16 cellular contexts compared by ENCODE assay signal in genomic region chr11:75159081-75159953, GRCh38. TPM values are rescaled to one million over a fixed set of nuclear protein-coding genes. Genes with fewer than 3 reads are reported as not detected.
DNase-seq lines count a peak whose midpoint lies in the region; ATAC-seq, FAIRE-seq and TF ChIP-seq lines count a peak whose summit lies in the region.
"Had no signal": no experiment of that assay in that cellular context is flagged by ENCODE, and none has a peak within 500 bp of the region (broad histone marks: within the 10 kb centered on the region; RNA-seq: fewer than 3 reads in every experiment).

No MANE protein-coding gene starts in this region.

- no peak overlapping the region for H2BK5ac ChIP-seq in H9 (ENCODE audit: insufficient read length, low read length)

- H4K8ac ChIP-seq in H9 (replicated peaks; ENCODE audit: insufficient read length, low read depth, low read length), result no peak overlapping the region

- TF ChIP-seq CTCF in H9 (conservative IDR thresholded peaks at IDR 0.05) (peak; percentile 23; the same call in 1 of the 3 replicates), lower lobe of right lung (IDR thresholded peaks at IDR 0.05) (no peak), HFFc6 (IDR thresholded peaks at IDR 0.05) (no peak)

- no peak overlapping the region for H2BK12ac ChIP-seq in H9 (ENCODE audit: insufficient read length, low read depth, low read length)

- peaks cover 5% of the 10 kb centered on the region for H3K9me3 ChIP-seq in H9 (ENCODE audit: control insufficient read depth, low read depth, low read length)
- H3K9me3 ChIP-seq in duodenal mucosa (ENCODE audit: control insufficient read depth in 1 of 2, low read length in 2 of 2), result no peaks in the 10 kb centered on the region
- no peaks in the 10 kb centered on the region for H3K9me3 ChIP-seq in lower lobe of right lung
- peaks cover 0 to 4% (median 0%) of the 10 kb centered on the region in 5 donors for H3K9me3 ChIP-seq in subcutaneous abdominal adipose tissue (ENCODE audit: control insufficient read depth in 5 of 5, low read length in 5 of 5)
- H3K9me3 ChIP-seq: ovary had no signal

- FAIRE-seq in GM12892 (lab: Jason Lieb, UNC), result no peak
- FAIRE-seq: GM12891, TTC549 had no signal

- H3K23ac ChIP-seq in H9 (ENCODE audit: insufficient read length, low read depth, low read length), result no peak overlapping the region

- no peaks in the 10 kb centered on the region for H4K20me1 ChIP-seq in H9 (ENCODE audit: control insufficient read depth, insufficient read depth, insufficient read length)

- H3K23me2 ChIP-seq in H9 (ENCODE audit: insufficient read length, low read depth, low read length, poor library complexity, severe bottlenecking), result no peaks in the 10 kb centered on the region

- H4K91ac ChIP-seq in H9 (ENCODE audit: insufficient read length, low read depth, low read length), result no peak overlapping the region

- H3K27ac Mint-ChIP-seq in H9, result no peak overlapping the region; a peak in 1 of 7 replicates
- H3K27ac Mint-ChIP-seq in HFFc6, result no peak overlapping the region

- no peak overlapping the region for H2BK120ac ChIP-seq in H9 (ENCODE audit: low read depth, low read length, poor library complexity, severe bottlenecking)

- H3K4me1 Mint-ChIP-seq in H9, result peaks cover 8 to 14% of the 10 kb centered on the region in 2 experiments; a peak in 3 of 4 replicates
- peaks cover 10% of the 10 kb centered on the region for H3K4me1 Mint-ChIP-seq in HFFc6 (ENCODE audit: low read depth)

- H2BK15ac ChIP-seq in H9 (ENCODE audit: low read depth, low read length), result no peak overlapping the region

- no peak overlapping the region for H3K4me2 ChIP-seq in H9 (ENCODE audit: insufficient read depth, insufficient read length, low read length)

- no peak overlapping the region for H3K14ac ChIP-seq in H9 (ENCODE audit: insufficient read depth, low read length)

- H2BK20ac ChIP-seq in H9 (ENCODE audit: low read depth, low read length, poor library complexity, severe bottlenecking), result no peak overlapping the region

- H2AK5ac ChIP-seq in H9 (ENCODE audit: insufficient read length, low read length), result no peak overlapping the region

- H3K9me3 Mint-ChIP-seq in H9, result peaks cover 0 to 11% of the 10 kb centered on the region in 2 experiments; a peak in 3 of 5 replicates
- peaks cover 9% of the 10 kb centered on the region; the same call in 1 of the 2 replicates for H3K9me3 Mint-ChIP-seq in HFFc6

- H3K56ac ChIP-seq in H9 (ENCODE audit: insufficient read length, low read depth, low read length), result no peak overlapping the region

- intact Hi-C loops in lower lobe of right lung (cut with DNase I), result no loop called here

- H3K9ac ChIP-seq in H9 (ENCODE audit: extremely low read depth, insufficient read length, low read length) (no peak overlapping the region), duodenal mucosa (ENCODE audit: low read depth in 1 of 2, low read length in 2 of 2) (peak overlapping the region; percentile 53 to 63), subcutaneous abdominal adipose tissue (ENCODE audit: low read length in 5 of 5) (no peak overlapping the region)

- peaks cover 6 to 9% of the 10 kb centered on the region in 2 donors for H3K36me3 ChIP-seq in duodenal mucosa (ENCODE audit: control insufficient read depth in 1 of 2, insufficient read depth in 2 of 2, low read length in 2 of 2)
- peaks cover 32% of the 10 kb centered on the region for H3K36me3 ChIP-seq in lower lobe of right lung
- peaks cover 0 to 18% (median 0%) of the 10 kb centered on the region in 5 donors for H3K36me3 ChIP-seq in subcutaneous abdominal adipose tissue (ENCODE audit: control insufficient read depth in 5 of 5, insufficient read depth in 5 of 5, low read length in 5 of 5)
- H3K36me3 ChIP-seq: ovary had no signal

- no peak overlapping the region for H3K4ac ChIP-seq in H9 (ENCODE audit: low read depth, low read length)

- H3K4me3 Mint-ChIP-seq in H9 (no peak overlapping the region), HFFc6 (no peak overlapping the region)

- H3K27me3 Mint-ChIP-seq in H9 (ENCODE audit: low read depth) (peaks cover 4% of the 10 kb centered on the region), HFFc6 (ENCODE audit: insufficient read depth) (peaks cover 60% of the 10 kb centered on the region)

- no peak overlapping the region for H3T11ph ChIP-seq in H9 (ENCODE audit: low read length)

- peak overlapping the region; percentile 46 to 51 for H3K4me3 ChIP-seq in duodenal mucosa (ENCODE audit: low read depth in 1 of 2, low read length in 2 of 2)
- H3K4me3 ChIP-seq in lower lobe of right lung, result peak overlapping the region; percentile 4
- no peak overlapping the region for H3K4me3 ChIP-seq in subcutaneous abdominal adipose tissue (ENCODE audit: low read depth in 1 of 5, low read length in 5 of 5)
- H3K4me3 ChIP-seq: ovary had no signal

- DNase-seq in H9 (peak; percentile 58), lower lobe of right lung (no peak), GM12892 (ENCODE audit: insufficient read length) (no peak), HFFc6 (no peak), OCI-M2 (lab: John Stamatoyannopoulos, UW; ENCODE audit: unreplicated experiment) (no peak), DMS153 treated with DMSO at 0.1 percent for 48 hours (lab: John Stamatoyannopoulos, UW; ENCODE audit: unreplicated experiment) (no peak)
- DNase-seq: activated gamma-delta T cell treated with Interleukin-2 at 50 U/mL for 16 hours, Karpas-422, NCI-H82, ovary, SHP77 had no signal

- H3K4me1 ChIP-seq in H9 (ENCODE audit: insufficient read depth, low read length) (no peaks in the 10 kb centered on the region), duodenal mucosa (ENCODE audit: control insufficient read depth in 1 of 2, insufficient read depth in 2 of 2, low read length in 2 of 2) (peaks cover 78 to 85% of the 10 kb centered on the region in 2 donors), lower lobe of right lung (peaks cover 75% of the 10 kb centered on the region), subcutaneous abdominal adipose tissue (ENCODE audit: control insufficient read depth in 5 of 5, insufficient read depth in 5 of 5, low read length in 5 of 5) (peaks cover 0 to 63% (median 20%) of the 10 kb centered on the region in 5 donors)

- no peak overlapping the region for H3K18ac ChIP-seq in H9 (ENCODE audit: insufficient read length, low read depth, low read length)

- WGBS in H9 (ENCODE audit: extremely low coverage, insufficient read length, low lambda C conversion rate), result no CpG with 5 or more reads among the region's 19 CpGs

- no peak overlapping the region for H2AFZ ChIP-seq in H9 (ENCODE audit: low read length)

- TF ChIP-seq POLR2A in GM12892 (IDR thresholded peaks at IDR 0.05; ENCODE audit: low read depth, low read length), result no peak

- ATAC-seq in lower lobe of right lung, result no peak

- H3K79me2 ChIP-seq in H9 (ENCODE audit: insufficient read depth, low read length), result no peaks in the 10 kb centered on the region

- H3K36me3 Mint-ChIP-seq in H9 (ENCODE audit: insufficient read depth in 1 of 3, low read depth in 3 of 3), result peaks cover 0 to 4% (median 2%) of the 10 kb centered on the region in 3 experiments; a peak in 2 of 7 replicates
- H3K36me3 Mint-ChIP-seq in HFFc6 (ENCODE audit: low read depth), result no peaks in the 10 kb centered on the region

- H3K27me3 ChIP-seq in H9 (ENCODE audit: insufficient read depth, low read length) (no peaks in the 10 kb centered on the region), duodenal mucosa (ENCODE audit: control insufficient read depth in 1 of 2, insufficient read depth in 2 of 2, low read length in 2 of 2) (no peaks in the 10 kb centered on the region), lower lobe of right lung (ENCODE audit: low read depth) (no peaks in the 10 kb centered on the region), subcutaneous abdominal adipose tissue (ENCODE audit: control insufficient read depth in 5 of 5, insufficient read depth in 4 of 5, low read length in 5 of 5) (no peaks in the 10 kb centered on the region)
- H3K27me3 ChIP-seq: ovary had no signal

- H4K5ac ChIP-seq in H9 (ENCODE audit: insufficient read length, low read depth, low read length), result no peak overlapping the region

- H3K27ac ChIP-seq in H9 (ENCODE audit: insufficient read length, low read depth, low read length) (no peak overlapping the region), duodenal mucosa (ENCODE audit: low read depth, low read length) (peak overlapping the region; percentile 74), lower lobe of right lung (peak overlapping the region; percentile 81), subcutaneous abdominal adipose tissue (ENCODE audit: low read depth, low read length) (peak overlapping the region; percentile 54)
- H3K27ac ChIP-seq: ovary had no signal

- H3K79me1 ChIP-seq in H9 (ENCODE audit: insufficient read depth, low read depth, low read length, poor library complexity, severe bottlenecking), result no peaks in the 10 kb centered on the region

RNA-seq across cellular contexts. Expression of gene SLCO2B1, which starts 8.4 kb away (rescaled TPM):
- not detected in 2 replicates for total RNA-seq in H9 (2021)
- 332 TPM for total RNA-seq in lower lobe of right lung
- polyA plus RNA-seq in GM12892 (2012; ENCODE audit: missing spikeins), result 2.0 TPM
- not detected for total RNA-seq in HFFc6 (2021; fragmentation: NEBNext Ultra II Directional; extraction: Animal tissue kit (Norgen Biotek cat#: 25700))
- polyA plus RNA-seq: BJ had no signal

Comparison
In these comparisons a context has a peak if more than half of its experiments do, and no peak if none do; other contexts are left out.
1. H3K9ac ChIP-seq: peak in duodenal mucosa (2 of 2); none in H9 (single experiment) and subcutaneous abdominal adipose tissue (0 of 5).
2. H3K4me3 ChIP-seq: peak in duodenal mucosa (2 of 2) and lower lobe of right lung (single experiment); none in subcutaneous abdominal adipose tissue (0 of 5).
3. RNA of gene SLCO2B1, which starts 8.4 kb away (total RNA-seq): 332 TPM in lower lobe of right lung (single experiment); not detected in H9 and not detected in HFFc6; every median in the first group is over 100 times any median in the second.